ENCODE assay signal across 23 cellular contexts in genomic region chr3:38545983-38546382, GRCh38. TPM values are rescaled to one million over a fixed set of nuclear protein-coding genes. Genes with fewer than 3 reads are reported as not detected.
DNase-seq lines count a peak whose midpoint lies in the region; ATAC-seq and TF ChIP-seq lines count a peak whose summit lies in the region.
"Had no signal": no experiment of that assay in that cellular context is flagged by ENCODE, and none has a peak within 500 bp of the region (broad histone marks: within the 10 kb centered on the region; RNA-seq: fewer than 3 reads in every experiment).

No MANE protein-coding gene starts in this region.

- H3K4ac ChIP-seq in neuronal stem cell (ENCODE audit: low read length) = no peak overlapping the region

- no peaks in the 10 kb centered on the region for H3K36me3 ChIP-seq in neuronal stem cell (replicated peaks in 1 of 2; ENCODE audit: control insufficient read depth in 2 of 2, insufficient read depth in 2 of 2, low read length in 2 of 2)
- H3K36me3 ChIP-seq in testis (ENCODE audit: low read depth, missing control alignments) = no peaks in the 10 kb centered on the region

- no peak for TF ChIP-seq CTCF in testis (IDR thresholded peaks at IDR 0.05)

- intact Hi-C loops in testis (cut with DNase I; ENCODE audit: low total_unique reads) = no loop called here

- peak overlapping the region; percentile 72 for H3K18ac ChIP-seq in neuronal stem cell (ENCODE audit: low read length)

- H3K36me3 Mint-ChIP-seq in activated T-helper 17 cell treated with anti-CD3 and anti-CD28 coated beads, Interleukin-2, amount 50 U/mL, for 72 hours (ENCODE audit: low read depth) = no peaks in the 10 kb centered on the region
- H3K36me3 Mint-ChIP-seq: CD4-positive, alpha-beta memory T cell had no signal

- H4K91ac ChIP-seq in neuronal stem cell (ENCODE audit: low read depth, low read length, poor library complexity) = no peak overlapping the region

- H4K8ac ChIP-seq in neuronal stem cell (ENCODE audit: low read depth, low read length) = no peak overlapping the region

- DNase-seq in ecto neural progenitor cell (ENCODE audit: low spot score) (peak; percentile 29), neuronal stem cell (ENCODE audit: low spot score) (no peak), testis (peak; percentile 10), activated gamma-delta T cell treated with Interleukin-2 at 50 U/mL for 16 hours (no peak), HuH-7.5 (ENCODE audit: low spot score) (no peak)
- DNase-seq: C1 segment of cervical spinal cord; CD4-positive, alpha-beta memory T cell; COR-L47; DMS53; MV-4-11; NCI-H1105 treated with DMSO at 0.1 percent for 48 hours; NCI-H2029; NCI-H446; NCI-H524 treated with DMSO at 0.1 percent for 48 hours; NCI-H82; NK-92 treated with Interleukin-12 subunit alpha and Interleukin-12 subunit beta, amount 100 ng/mL, for 24 hours; PC-9; SJCRH30 had no signal

- H2AFZ ChIP-seq in neuronal stem cell (ENCODE audit: low read length) = no peak overlapping the region
- H2AFZ ChIP-seq: PC-9 had no signal

- no peaks in the 10 kb centered on the region for H3K27me3 Mint-ChIP-seq in activated T-helper 17 cell treated with anti-CD3 and anti-CD28 coated beads, Interleukin-2, amount 50 U/mL, for 72 hours
- H3K27me3 Mint-ChIP-seq: CD4-positive, alpha-beta memory T cell had no signal

- H3K4me3 ChIP-seq in neuronal stem cell (ENCODE audit: low read length in 2 of 2) (no peak overlapping the region), testis (no peak overlapping the region)
- H3K4me3 ChIP-seq: K562, PC-9, SJCRH30 had no signal

- H3K27me3 ChIP-seq in neuronal stem cell (ENCODE audit: control insufficient read depth in 3 of 3, insufficient read depth in 3 of 3, low read depth in 1 of 3, low read length in 3 of 3) (peaks cover 0 to 3% (median 0%) of the 10 kb centered on the region in 3 experiments), testis (no peaks in the 10 kb centered on the region)
- H3K27me3 ChIP-seq: SJCRH30 had no signal

- no peak for ATAC-seq in activated T-helper 17 cell treated with anti-CD3 and anti-CD28 coated beads, Interleukin-2, amount 50 U/mL, for 72 hours (replicated peaks)
- ATAC-seq in GM19463 (IDR thresholded peaks at IDR 0.05; ENCODE audit: unreplicated experiment) = no peak
- ATAC-seq: HepG2, K562, Right ventricle myocardium inferior had no signal

- H3K4me3 Mint-ChIP-seq in activated T-helper 17 cell treated with anti-CD3 and anti-CD28 coated beads, Interleukin-2, amount 50 U/mL, for 72 hours = no peak overlapping the region
- H3K4me3 Mint-ChIP-seq: CD4-positive, alpha-beta memory T cell had no signal

- no peak for TF ChIP-seq POLR2A in testis (IDR thresholded peaks at IDR 0.05)

- peak overlapping the region; percentile 34 for H3K23ac ChIP-seq in neuronal stem cell (ENCODE audit: low read depth, low read length, poor library complexity)

- H3K9me3 ChIP-seq in neuronal stem cell (replicated peaks in 1 of 2; ENCODE audit: control insufficient read depth in 2 of 2, insufficient read depth in 1 of 2, low read depth in 1 of 2, low read length in 2 of 2) (no peaks in the 10 kb centered on the region), testis (no peaks in the 10 kb centered on the region)
- H3K9me3 ChIP-seq: SJCRH30 had no signal

- no peak overlapping the region for H2AK5ac ChIP-seq in neuronal stem cell (ENCODE audit: low read depth, low read length)

- H2BK120ac ChIP-seq in neuronal stem cell (ENCODE audit: low read depth, low read length) = no peak overlapping the region

- no peak overlapping the region for H3K9ac ChIP-seq in neuronal stem cell (ENCODE audit: low read depth, low read length, poor library complexity)

- H3K14ac ChIP-seq in neuronal stem cell (ENCODE audit: low read length) = no peak overlapping the region

- no peaks in the 10 kb centered on the region for H3K4me1 Mint-ChIP-seq in activated T-helper 17 cell treated with anti-CD3 and anti-CD28 coated beads, Interleukin-2, amount 50 U/mL, for 72 hours
- H3K4me1 Mint-ChIP-seq: CD4-positive, alpha-beta memory T cell had no signal

- no peak overlapping the region for H2BK12ac ChIP-seq in neuronal stem cell (ENCODE audit: low read length)

- peak overlapping the region; percentile 11 for H3K27ac Mint-ChIP-seq in activated T-helper 17 cell treated with anti-CD3 and anti-CD28 coated beads, Interleukin-2, amount 50 U/mL, for 72 hours

- WGBS in neuronal stem cell (ENCODE audit: extremely low coverage in 2 of 2, insufficient read length in 2 of 2, insufficient replicate concordance in 1 of 2), 2 donors = no CpG with 5 or more reads among the region's 4 CpGs
- WGBS in testis, 2 donors = 90 to 94% methylated on average over 4 of the region's 4 CpGs

- H3K79me1 ChIP-seq in neuronal stem cell (ENCODE audit: low read depth, low read length) = no peaks in the 10 kb centered on the region

- H3K9me3 Mint-ChIP-seq in activated T-helper 17 cell treated with anti-CD3 and anti-CD28 coated beads, Interleukin-2, amount 50 U/mL, for 72 hours = no peaks in the 10 kb centered on the region
- H3K9me3 Mint-ChIP-seq: CD4-positive, alpha-beta memory T cell had no signal

- no peak overlapping the region for H3K4me2 ChIP-seq in neuronal stem cell (ENCODE audit: insufficient read depth, low read length, poor library complexity, severe bottlenecking)
- H3K4me2 ChIP-seq: PC-9 had no signal

- H3K4me1 ChIP-seq in neuronal stem cell (ENCODE audit: control insufficient read depth in 2 of 2, insufficient read depth in 1 of 2, low read depth in 1 of 2, low read length in 2 of 2) (peaks cover 0 to 5% of the 10 kb centered on the region in 2 donors), testis (no peaks in the 10 kb centered on the region)

- no peak overlapping the region for H3K27ac ChIP-seq in neuronal stem cell (replicated peaks; ENCODE audit: low read length)
- no peak overlapping the region for H3K27ac ChIP-seq in testis
- H3K27ac ChIP-seq: PC-9 had no signal

- no peak overlapping the region for H2BK15ac ChIP-seq in neuronal stem cell (ENCODE audit: low read length)

- H2BK5ac ChIP-seq in neuronal stem cell (ENCODE audit: low read length) = no peak overlapping the region

RNA-seq across cellular contexts. Expression of gene EXOG, which starts 49.8 kb away (rescaled TPM):
- 10 to 100 TPM; 15.9 to 23.8 TPM for total RNA-seq in activated T-helper 17 cell treated with anti-CD3 and anti-CD28 coated beads, Interleukin-2, amount 50 U/mL, for 72 hours
- 10.3 TPM for polyA plus RNA-seq in neuronal stem cell (2013, experiment 1 of 2)
- polyA plus RNA-seq in neuronal stem cell (2013, experiment 2 of 2) = 11.4 TPM
- total RNA-seq in testis = 10 to 100 TPM; 15.7 to 17.3 TPM
- polyA plus RNA-seq in testis (ENCODE audit: insufficient read depth, low read depth, low replicate concordance) = 14.8 TPM

Comparison
In these comparisons a context has a peak if more than half of its experiments do, and no peak if none do; other contexts are left out.
1. DNase-seq: peak in ecto neural progenitor cell (single experiment) and testis (single experiment); none in neuronal stem cell (single experiment), activated gamma-delta T cell treated with Interleukin-2 at 50 U/mL for 16 hours (single experiment) and HuH-7.5 (single experiment).